11 cellular contexts compared by ENCODE assay signal in genomic region chr19:49802836-49803528, GRCh38. TPM values are rescaled to one million over a fixed set of nuclear protein-coding genes. Genes with fewer than 3 reads are reported as not detected.
DNase-seq lines count a peak whose midpoint lies in the region; ATAC-seq and TF ChIP-seq lines count a peak whose summit lies in the region.
"Had no signal": no experiment of that assay in that cellular context is flagged by ENCODE, and none has a peak within 500 bp of the region (broad histone marks: within the 10 kb centered on the region; RNA-seq: fewer than 3 reads in every experiment).

No MANE protein-coding gene starts in this region.

- TF ChIP-seq CTCF in GM23338 (conservative IDR thresholded peaks at IDR 0.05; ENCODE audit: low read depth in 2 of 2) (no peak), WTC11 (IDR thresholded peaks at IDR 0.05) (no peak), right atrium auricular region (IDR thresholded peaks at IDR 0.05) (no peak)

- no peaks in the 10 kb centered on the region for H3K9me2 ChIP-seq in GM23338 (ENCODE audit: insufficient read depth)

- peak overlapping the region; percentile 66 for H3K4me3 Mint-ChIP-seq in GM23338
- peak overlapping the region; percentile 65 for H3K4me3 Mint-ChIP-seq in WTC11

- peaks cover 17% of the 10 kb centered on the region; the same call in 1 of the 2 replicates for H3K4me1 ChIP-seq in GM23338 (ENCODE audit: insufficient read depth)
- peaks cover 0 to 12% of the 10 kb centered on the region in 2 donors for H3K4me1 ChIP-seq in right atrium auricular region
- peaks cover 7 to 8% (median 7%) of the 10 kb centered on the region in 3 donors for H3K4me1 ChIP-seq in skeletal muscle tissue (ENCODE audit: control insufficient read depth in 3 of 3, insufficient read depth in 3 of 3, low read length in 3 of 3)

- H3K27ac Mint-ChIP-seq in GM23338 (peak overlapping the region; percentile 90), WTC11 (peak overlapping the region; percentile 73)

- H3K36me3 ChIP-seq in GM23338 (ENCODE audit: insufficient read depth), result no peaks in the 10 kb centered on the region
- peaks cover 75% of the 10 kb centered on the region for H3K36me3 ChIP-seq in right atrium auricular region
- H3K36me3 ChIP-seq in skeletal muscle tissue (ENCODE audit: control insufficient read depth in 3 of 3, insufficient read depth in 3 of 3, low read length in 3 of 3), result peaks cover 32 to 48% (median 33%) of the 10 kb centered on the region in 3 donors

- peak overlapping the region; percentile 39; the same call in 1 of the 2 replicates for H3K4me3 ChIP-seq in GM23338
- peak overlapping the region in 1 of 2 donors; percentile 46 for H3K4me3 ChIP-seq in right atrium auricular region
- peak overlapping the region; percentile 54 to 59 (median 56) for H3K4me3 ChIP-seq in skeletal muscle tissue (ENCODE audit: low read length in 3 of 3)

- peaks cover 26% of the 10 kb centered on the region for H3K4me1 Mint-ChIP-seq in GM23338
- H3K4me1 Mint-ChIP-seq in WTC11, result peaks cover 22% of the 10 kb centered on the region

- H3K27ac ChIP-seq in GM23338 (ENCODE audit: low read depth) (peak overlapping the region; percentile 69), right atrium auricular region (peak overlapping the region; percentile 63 to 70), skeletal muscle tissue (ENCODE audit: low read depth, low read length) (peak overlapping the region; percentile 25)

- H3K9me3 Mint-ChIP-seq in GM23338 (no peaks in the 10 kb centered on the region), WTC11 (no peaks in the 10 kb centered on the region)

- ATAC-seq in GM23338 (peak; percentile 7), WTC11 (no peak), HG03175 (IDR thresholded peaks at IDR 0.05; ENCODE audit: unreplicated experiment) (no peak)
- ATAC-seq: esophagus mucosa had no signal

- no peaks in the 10 kb centered on the region for H3K79me2 ChIP-seq in GM23338 (replicated peaks; ENCODE audit: insufficient read depth)

- peak overlapping the region; percentile 50; the same call in 1 of the 2 replicates for H3K4me2 ChIP-seq in GM23338

- H2AFZ ChIP-seq in GM23338, result no peak overlapping the region

- peaks cover 26% of the 10 kb centered on the region for H3F3A ChIP-seq in GM23338 (replicated peaks; ENCODE audit: low read depth)

- DNase-seq in GM23338 (ENCODE audit: low spot score) (peak; percentile 57), WTC11 (ENCODE audit: low spot score) (peak; percentile 45), right atrium auricular region (ENCODE audit: low spot score) (no peak), SW480 (ENCODE audit: low spot score) (no peak)
- no peak for DNase-seq in stimulated activated CD4-positive, alpha-beta T cell treated with anti-CD3 and anti-CD28 coated beads, Interleukin-2, amount 100 ng/mL, for 24 hours
- no peak for DNase-seq in activated CD4-positive, CD25-positive, alpha-beta regulatory T cell treated with anti-CD3 and anti-CD28 coated beads, Interleukin-2, amount 50 U/mL, for 72 hours
- DNase-seq: AML-193 had no signal

- H4K20me1 ChIP-seq in GM23338 (replicated peaks; ENCODE audit: insufficient read depth), result no peaks in the 10 kb centered on the region; the same call in 1 of the 2 replicates

- H3K9me3 ChIP-seq in right atrium auricular region (no peaks in the 10 kb centered on the region), skeletal muscle tissue (ENCODE audit: control insufficient read depth in 3 of 3, low read length in 3 of 3) (no peaks in the 10 kb centered on the region)

- POLR2A ChIA-PET in WTC11 (lab: Charles Lee), result interaction anchor here (1.0 to 1.5 kb wide), 3 partner anchors 11 to 64 kb away, joined by 3 to 5 read pairs (median 3); no protein-coding TSS in a partner anchor

- H3K9ac ChIP-seq in skeletal muscle tissue (ENCODE audit: low read depth in 1 of 3, low read length in 3 of 3), result peak overlapping the region in 2 of 3 donors; percentile 20 to 57

- CTCF ChIA-PET in WTC11 (lab: Charles Lee), result interaction anchor here (0.7 to 1.5 kb wide), 11 partner anchors 10 to 112 kb away, joined by 3 to 11 read pairs (median 4); partner anchors contain the start of genes AP2A1, CPT1C, FUZ and PTOV1

- H3K27me3 ChIP-seq in GM23338 (ENCODE audit: insufficient read depth), result no peaks in the 10 kb centered on the region
- no peaks in the 10 kb centered on the region for H3K27me3 ChIP-seq in right atrium auricular region
- no peaks in the 10 kb centered on the region for H3K27me3 ChIP-seq in skeletal muscle tissue (ENCODE audit: control insufficient read depth in 3 of 3, insufficient read depth in 3 of 3, low read length in 3 of 3)

- H3K27me3 Mint-ChIP-seq in GM23338 (ENCODE audit: insufficient read depth, low read depth, poor library complexity), result peaks cover 13% of the 10 kb centered on the region
- H3K27me3 Mint-ChIP-seq in WTC11 (ENCODE audit: low read depth), result no peaks in the 10 kb centered on the region

- H3K36me3 Mint-ChIP-seq in GM23338 (ENCODE audit: low read depth) (peaks cover 56% of the 10 kb centered on the region), WTC11 (peaks cover 21% of the 10 kb centered on the region; the same call in 1 of the 2 replicates)

TF ChIP-seq in GM23338, 12 proteins besides CTCF, POLR2A, EP300 and RAD21 (continues in another document):
- TF ChIP-seq ZNF114 (CRISPR knock-in tag; IDR thresholded peaks at IDR 0.05) (no peak), POLR2AphosphoS5 (IDR thresholded peaks at IDR 0.05; ENCODE audit: low read depth) (no peak), JUNB (IDR thresholded peaks at IDR 0.05; ENCODE audit: unreplicated experiment) (no peak)

TF ChIP-seq in WTC11, 78 proteins besides CTCF, POLR2A, EP300 and RAD21 (continues in another document):
- TF ChIP-seq GABPB1 (CRISPR knock-in tag; IDR thresholded peaks at IDR 0.05) (no peak), NFE2L1 (CRISPR knock-in tag; IDR thresholded peaks at IDR 0.05) (no peak), ZNF317 (CRISPR knock-in tag; IDR thresholded peaks at IDR 0.05; ENCODE audit: borderline replicate concordance, low read depth) (no peak), ELF4 (CRISPR knock-in tag; IDR thresholded peaks at IDR 0.05; ENCODE audit: low read depth) (no peak)
- TF ChIP-seq, protein P1, sequence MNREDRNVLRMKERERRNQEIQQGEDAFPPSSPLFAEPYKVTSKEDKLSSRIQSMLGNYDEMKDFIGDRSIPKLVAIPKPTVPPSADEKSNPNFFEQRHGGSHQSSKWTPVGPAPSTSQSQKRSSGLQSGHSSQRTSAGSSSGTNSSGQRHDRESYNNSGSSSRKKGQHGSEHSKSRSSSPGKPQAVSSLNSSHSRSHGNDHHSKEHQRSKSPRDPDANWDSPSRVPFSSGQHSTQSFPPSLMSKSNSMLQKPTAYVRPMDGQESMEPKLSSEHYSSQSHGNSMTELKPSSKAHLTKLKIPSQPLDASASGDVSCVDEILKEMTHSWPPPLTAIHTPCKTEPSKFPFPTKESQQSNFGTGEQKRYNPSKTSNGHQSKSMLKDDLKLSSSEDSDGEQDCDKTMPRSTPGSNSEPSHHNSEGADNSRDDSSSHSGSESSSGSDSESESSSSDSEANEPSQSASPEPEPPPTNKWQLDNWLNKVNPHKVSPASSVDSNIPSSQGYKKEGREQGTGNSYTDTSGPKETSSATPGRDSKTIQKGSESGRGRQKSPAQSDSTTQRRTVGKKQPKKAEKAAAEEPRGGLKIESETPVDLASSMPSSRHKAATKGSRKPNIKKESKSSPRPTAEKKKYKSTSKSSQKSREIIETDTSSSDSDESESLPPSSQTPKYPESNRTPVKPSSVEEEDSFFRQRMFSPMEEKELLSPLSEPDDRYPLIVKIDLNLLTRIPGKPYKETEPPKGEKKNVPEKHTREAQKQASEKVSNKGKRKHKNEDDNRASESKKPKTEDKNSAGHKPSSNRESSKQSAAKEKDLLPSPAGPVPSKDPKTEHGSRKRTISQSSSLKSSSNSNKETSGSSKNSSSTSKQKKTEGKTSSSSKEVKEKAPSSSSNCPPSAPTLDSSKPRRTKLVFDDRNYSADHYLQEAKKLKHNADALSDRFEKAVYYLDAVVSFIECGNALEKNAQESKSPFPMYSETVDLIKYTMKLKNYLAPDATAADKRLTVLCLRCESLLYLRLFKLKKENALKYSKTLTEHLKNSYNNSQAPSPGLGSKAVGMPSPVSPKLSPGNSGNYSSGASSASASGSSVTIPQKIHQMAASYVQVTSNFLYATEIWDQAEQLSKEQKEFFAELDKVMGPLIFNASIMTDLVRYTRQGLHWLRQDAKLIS (CRISPR knock-in tag; IDR thresholded peaks at IDR 0.05; ENCODE audit: borderline replicate concordance), result no peak
- TF ChIP-seq, protein P2, sequence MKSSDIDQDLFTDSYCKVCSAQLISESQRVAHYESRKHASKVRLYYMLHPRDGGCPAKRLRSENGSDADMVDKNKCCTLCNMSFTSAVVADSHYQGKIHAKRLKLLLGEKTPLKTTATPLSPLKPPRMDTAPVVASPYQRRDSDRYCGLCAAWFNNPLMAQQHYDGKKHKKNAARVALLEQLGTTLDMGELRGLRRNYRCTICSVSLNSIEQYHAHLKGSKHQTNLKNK (CRISPR knock-in tag; IDR thresholded peaks at IDR 0.05), result no peak

RNA-seq across cellular contexts. Expression of gene FUZ, which starts 10.1 kb away (rescaled TPM):
- total RNA-seq in GM23338 (2014; rRNA removed; shearing (Covaris generic)), result 25.7 and 34.8 TPM in 2 replicates
- 24.3 TPM in 2 replicates for polyA plus RNA-seq in GM23338 (2016; fragmentation: Nextera tagmentation; extraction: Ambion mirVana)
- total RNA-seq in WTC11 (2021) (35.1 to 36.3 TPM (median 35.7 TPM) in 3 replicates), right atrium auricular region (10 to 100 TPM; 18.5 to 22.5 TPM), skeletal muscle tissue (12.5 TPM)

RNA-seq across cellular contexts. Expression of gene MED25, which starts 15.1 kb away (rescaled TPM):
- 47.1 and 58.6 TPM in 2 replicates for total RNA-seq in GM23338 (2014; rRNA removed; shearing (Covaris generic))
- polyA plus RNA-seq in GM23338 (2016; fragmentation: Nextera tagmentation; extraction: Ambion mirVana), result 45.6 and 46.4 TPM in 2 replicates
- total RNA-seq in WTC11 (2021), result 80.2 to 81.2 TPM (median 81.2 TPM) in 3 replicates
- 10 to 100 TPM; 31.1 to 54.0 TPM for total RNA-seq in right atrium auricular region
- total RNA-seq in skeletal muscle tissue, result 11.0 TPM

RNA-seq across cellular contexts. Expression of gene AP2A1, which starts 36.2 kb away (rescaled TPM):
- total RNA-seq in GM23338 (2014; rRNA removed; shearing (Covaris generic)), result 110 and 129 TPM in 2 replicates
- 34.1 and 37.2 TPM in 2 replicates for polyA plus RNA-seq in GM23338 (2016; fragmentation: Nextera tagmentation; extraction: Ambion mirVana)
- total RNA-seq in WTC11 (2021), result 119 to 127 TPM (median 120 TPM) in 3 replicates
- total RNA-seq in right atrium auricular region, result 10 to 100 TPM; 72.5 to 97.3 TPM
- total RNA-seq in skeletal muscle tissue, result 32.9 TPM

RNA-seq across cellular contexts. Expression of gene TSKS, which starts 39.9 kb away (rescaled TPM):
- not detected in 2 replicates for total RNA-seq in GM23338 (2014; rRNA removed; shearing (Covaris generic))
- polyA plus RNA-seq in GM23338 (2016; fragmentation: Nextera tagmentation; extraction: Ambion mirVana), result 0.82 and 0.99 TPM in 2 replicates
- 0.30 to 0.55 TPM (median 0.48 TPM) in 3 replicates for total RNA-seq in WTC11 (2021)
- total RNA-seq in right atrium auricular region, result under 1 TPM; 0.28 to 0.96 TPM
- total RNA-seq in skeletal muscle tissue, result under 0.01 TPM
- polyA plus RNA-seq: neural cell had no signal

RNA-seq across cellular contexts. Expression of gene PTOV1, which starts 48.0 kb away (rescaled TPM):
- 194 and 209 TPM in 2 replicates for total RNA-seq in GM23338 (2014; rRNA removed; shearing (Covaris generic))
- 188 and 225 TPM in 2 replicates for polyA plus RNA-seq in GM23338 (2016; fragmentation: Nextera tagmentation; extraction: Ambion mirVana)
- total RNA-seq in WTC11 (2021) (296 to 316 TPM (median 306 TPM) in 3 replicates), right atrium auricular region (10 to 100 TPM; 64.6 to 81.0 TPM), skeletal muscle tissue (63.7 TPM)

Comparison
In these comparisons a context has a peak if more than half of its experiments do, and no peak if none do; other contexts are left out.
1. DNase-seq: peak in GM23338 (single experiment) and WTC11 (single experiment); none in right atrium auricular region (single experiment), stimulated activated CD4-positive, alpha-beta T cell treated with anti-CD3 and anti-CD28 coated beads, Interleukin-2, amount 100 ng/mL, for 24 hours (0 of 2), activated CD4-positive, CD25-positive, alpha-beta regulatory T cell treated with anti-CD3 and anti-CD28 coated beads, Interleukin-2, amount 50 U/mL, for 72 hours (single experiment) and SW480 (single experiment).
2. Peak in every context shown above with its lines, with median percentiles within 50 percentile points of each other: H3K27ac ChIP-seq.